In the genomic region with DNA sequence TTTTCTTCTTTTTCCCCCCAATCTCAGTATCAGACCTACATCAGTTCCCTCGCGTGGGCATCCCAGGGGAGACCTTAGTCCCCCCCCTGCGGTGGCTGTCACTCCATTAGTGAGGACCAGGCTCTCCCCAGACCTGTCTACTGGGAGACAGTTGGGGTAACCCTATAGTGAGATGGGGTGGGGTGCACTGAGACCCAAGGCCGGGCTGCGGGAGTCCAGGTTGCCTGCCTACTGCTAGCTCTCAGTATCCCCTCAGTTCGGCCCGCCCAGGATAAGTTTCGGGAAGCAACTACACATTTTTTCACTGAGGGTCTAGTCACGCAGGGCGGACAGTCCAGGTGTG, we compare ENCODE assay signal across 1 cellular context.
TF ChIP-seq lines count a peak whose summit lies in the region.

No MANE protein-coding gene starts in this region.

TF ChIP-seq in H1, 55 proteins besides CTCF, POLR2A, EP300 and RAD21:
- no peak for TF ChIP-seq ASH2L (IDR thresholded peaks at IDR 0.05; ENCODE audit: low read length)
- TF ChIP-seq NANOG (IDR thresholded peaks at IDR 0.05; ENCODE audit: insufficient read depth, low read depth, low read length, poor library complexity, severe bottlenecking), result no peak
- no peak for TF ChIP-seq POLR2AphosphoS5 (IDR thresholded peaks at IDR 0.05; ENCODE audit: low read depth, low read length)
- no peak for TF ChIP-seq TAF7 (optimal IDR thresholded peaks at IDR 0.05; ENCODE audit: borderline replicate concordance, low read depth, low read length)
- no peak for TF ChIP-seq CREB1 (IDR thresholded peaks at IDR 0.05)
- no peak for TF ChIP-seq CHD1 (IDR thresholded peaks at IDR 0.05; ENCODE audit: low read depth, low read length)
- no peak for TF ChIP-seq KDM5A (IDR thresholded peaks at IDR 0.05; ENCODE audit: low read length)
- TF ChIP-seq TBP (IDR thresholded peaks at IDR 0.05; ENCODE audit: low read depth, low read length), result no peak
- no peak for TF ChIP-seq EZH2 (IDR thresholded peaks at IDR 0.05; ENCODE audit: low read depth, low read length, severe bottlenecking)
- no peak for TF ChIP-seq TAF1 (IDR thresholded peaks at IDR 0.05; ENCODE audit: low read depth, low read length)
- TF ChIP-seq, protein P1, sequence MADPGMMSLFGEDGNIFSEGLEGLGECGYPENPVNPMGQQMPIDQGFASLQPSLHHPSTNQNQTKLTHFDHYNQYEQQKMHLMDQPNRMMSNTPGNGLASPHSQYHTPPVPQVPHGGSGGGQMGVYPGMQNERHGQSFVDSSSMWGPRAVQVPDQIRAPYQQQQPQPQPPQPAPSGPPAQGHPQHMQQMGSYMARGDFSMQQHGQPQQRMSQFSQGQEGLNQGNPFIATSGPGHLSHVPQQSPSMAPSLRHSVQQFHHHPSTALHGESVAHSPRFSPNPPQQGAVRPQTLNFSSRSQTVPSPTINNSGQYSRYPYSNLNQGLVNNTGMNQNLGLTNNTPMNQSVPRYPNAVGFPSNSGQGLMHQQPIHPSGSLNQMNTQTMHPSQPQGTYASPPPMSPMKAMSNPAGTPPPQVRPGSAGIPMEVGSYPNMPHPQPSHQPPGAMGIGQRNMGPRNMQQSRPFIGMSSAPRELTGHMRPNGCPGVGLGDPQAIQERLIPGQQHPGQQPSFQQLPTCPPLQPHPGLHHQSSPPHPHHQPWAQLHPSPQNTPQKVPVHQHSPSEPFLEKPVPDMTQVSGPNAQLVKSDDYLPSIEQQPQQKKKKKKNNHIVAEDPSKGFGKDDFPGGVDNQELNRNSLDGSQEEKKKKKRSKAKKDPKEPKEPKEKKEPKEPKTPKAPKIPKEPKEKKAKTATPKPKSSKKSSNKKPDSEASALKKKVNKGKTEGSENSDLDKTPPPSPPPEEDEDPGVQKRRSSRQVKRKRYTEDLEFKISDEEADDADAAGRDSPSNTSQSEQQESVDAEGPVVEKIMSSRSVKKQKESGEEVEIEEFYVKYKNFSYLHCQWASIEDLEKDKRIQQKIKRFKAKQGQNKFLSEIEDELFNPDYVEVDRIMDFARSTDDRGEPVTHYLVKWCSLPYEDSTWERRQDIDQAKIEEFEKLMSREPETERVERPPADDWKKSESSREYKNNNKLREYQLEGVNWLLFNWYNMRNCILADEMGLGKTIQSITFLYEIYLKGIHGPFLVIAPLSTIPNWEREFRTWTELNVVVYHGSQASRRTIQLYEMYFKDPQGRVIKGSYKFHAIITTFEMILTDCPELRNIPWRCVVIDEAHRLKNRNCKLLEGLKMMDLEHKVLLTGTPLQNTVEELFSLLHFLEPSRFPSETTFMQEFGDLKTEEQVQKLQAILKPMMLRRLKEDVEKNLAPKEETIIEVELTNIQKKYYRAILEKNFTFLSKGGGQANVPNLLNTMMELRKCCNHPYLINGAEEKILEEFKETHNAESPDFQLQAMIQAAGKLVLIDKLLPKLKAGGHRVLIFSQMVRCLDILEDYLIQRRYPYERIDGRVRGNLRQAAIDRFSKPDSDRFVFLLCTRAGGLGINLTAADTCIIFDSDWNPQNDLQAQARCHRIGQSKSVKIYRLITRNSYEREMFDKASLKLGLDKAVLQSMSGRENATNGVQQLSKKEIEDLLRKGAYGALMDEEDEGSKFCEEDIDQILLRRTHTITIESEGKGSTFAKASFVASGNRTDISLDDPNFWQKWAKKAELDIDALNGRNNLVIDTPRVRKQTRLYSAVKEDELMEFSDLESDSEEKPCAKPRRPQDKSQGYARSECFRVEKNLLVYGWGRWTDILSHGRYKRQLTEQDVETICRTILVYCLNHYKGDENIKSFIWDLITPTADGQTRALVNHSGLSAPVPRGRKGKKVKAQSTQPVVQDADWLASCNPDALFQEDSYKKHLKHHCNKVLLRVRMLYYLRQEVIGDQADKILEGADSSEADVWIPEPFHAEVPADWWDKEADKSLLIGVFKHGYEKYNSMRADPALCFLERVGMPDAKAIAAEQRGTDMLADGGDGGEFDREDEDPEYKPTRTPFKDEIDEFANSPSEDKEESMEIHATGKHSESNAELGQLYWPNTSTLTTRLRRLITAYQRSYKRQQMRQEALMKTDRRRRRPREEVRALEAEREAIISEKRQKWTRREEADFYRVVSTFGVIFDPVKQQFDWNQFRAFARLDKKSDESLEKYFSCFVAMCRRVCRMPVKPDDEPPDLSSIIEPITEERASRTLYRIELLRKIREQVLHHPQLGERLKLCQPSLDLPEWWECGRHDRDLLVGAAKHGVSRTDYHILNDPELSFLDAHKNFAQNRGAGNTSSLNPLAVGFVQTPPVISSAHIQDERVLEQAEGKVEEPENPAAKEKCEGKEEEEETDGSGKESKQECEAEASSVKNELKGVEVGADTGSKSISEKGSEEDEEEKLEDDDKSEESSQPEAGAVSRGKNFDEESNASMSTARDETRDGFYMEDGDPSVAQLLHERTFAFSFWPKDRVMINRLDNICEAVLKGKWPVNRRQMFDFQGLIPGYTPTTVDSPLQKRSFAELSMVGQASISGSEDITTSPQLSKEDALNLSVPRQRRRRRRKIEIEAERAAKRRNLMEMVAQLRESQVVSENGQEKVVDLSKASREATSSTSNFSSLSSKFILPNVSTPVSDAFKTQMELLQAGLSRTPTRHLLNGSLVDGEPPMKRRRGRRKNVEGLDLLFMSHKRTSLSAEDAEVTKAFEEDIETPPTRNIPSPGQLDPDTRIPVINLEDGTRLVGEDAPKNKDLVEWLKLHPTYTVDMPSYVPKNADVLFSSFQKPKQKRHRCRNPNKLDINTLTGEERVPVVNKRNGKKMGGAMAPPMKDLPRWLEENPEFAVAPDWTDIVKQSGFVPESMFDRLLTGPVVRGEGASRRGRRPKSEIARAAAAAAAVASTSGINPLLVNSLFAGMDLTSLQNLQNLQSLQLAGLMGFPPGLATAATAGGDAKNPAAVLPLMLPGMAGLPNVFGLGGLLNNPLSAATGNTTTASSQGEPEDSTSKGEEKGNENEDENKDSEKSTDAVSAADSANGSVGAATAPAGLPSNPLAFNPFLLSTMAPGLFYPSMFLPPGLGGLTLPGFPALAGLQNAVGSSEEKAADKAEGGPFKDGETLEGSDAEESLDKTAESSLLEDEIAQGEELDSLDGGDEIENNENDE (IDR thresholded peaks at IDR 0.05; ENCODE audit: insufficient replicate concordance, low read length), result no peak
- no peak for TF ChIP-seq RBBP5 (IDR thresholded peaks at IDR 0.05; ENCODE audit: borderline replicate concordance, low read depth, low read length)
- no peak for TF ChIP-seq HDAC2 (IDR thresholded peaks at IDR 0.05; ENCODE audit: borderline replicate concordance in 1 of 2, low read depth in 2 of 2, low read length in 2 of 2)
- no peak for TF ChIP-seq YY1 (IDR thresholded peaks at IDR 0.05; ENCODE audit: low read depth, low read length)
